Comparison of ENCODE assay signal across 23 cellular contexts in the genomic region with DNA sequence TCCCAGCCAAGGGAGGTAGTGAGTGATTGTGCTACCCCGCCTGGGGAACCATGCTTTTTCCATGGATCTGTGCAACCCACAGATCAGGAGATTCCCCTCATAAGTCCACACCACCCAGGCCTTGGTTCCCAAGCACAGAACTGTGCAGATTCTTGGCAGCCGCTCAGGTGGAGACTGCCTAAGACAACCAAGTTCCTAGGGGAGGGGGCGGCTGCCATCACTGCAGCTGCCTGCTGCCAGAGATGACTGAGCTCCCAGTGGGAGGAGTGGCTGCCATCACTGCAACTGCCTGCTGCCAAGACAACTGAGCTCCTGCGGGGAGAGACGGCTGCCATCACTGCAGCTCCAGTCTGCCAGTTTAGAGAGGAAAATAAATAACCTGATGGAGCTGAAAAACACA.
A peak's percentile ranks its signal among the peaks of the same experiment; 100 is the strongest.
DNase-seq lines count a peak whose midpoint lies in the region; FAIRE-seq and TF ChIP-seq lines count a peak whose summit lies in the region.
"Had no signal": no experiment of that assay in that cellular context is flagged by ENCODE, and none has a peak within 500 bp of the region (broad histone marks: within the 10 kb centered on the region; RNA-seq: fewer than 3 reads in every experiment).

No MANE protein-coding gene starts in this region.

- no peak for TF ChIP-seq CTCF in GM10266 (IDR thresholded peaks at IDR 0.05; ENCODE audit: control insufficient read depth, insufficient read depth, low read depth, missing control alignments)

- FAIRE-seq in urothelium cell line (lab: Jason Lieb, UNC): peak; percentile 13
- FAIRE-seq: A549, GM12878, GM19239, H1 had no signal

- peak; percentile 1 for DNase-seq in ELF-1 (ENCODE audit: low read depth, low spot score)
- DNase-seq in NCI-H446 (lab: John Stamatoyannopoulos, UW): peak; percentile 59 to 82
- DNase-seq in ecto neural progenitor cell (ENCODE audit: low spot score): peak; percentile 41
- DNase-seq in urothelium cell line (ENCODE audit: low spot score): no peak
- no peak for DNase-seq in GM10266 (ENCODE audit: extremely low spot score)
- DNase-seq in A172 (ENCODE audit: low spot score): no peak
- no peak for DNase-seq in NCI-H2107 treated with DMSO at 0.1 percent for 48 hours (lab: John Stamatoyannopoulos, UW; ENCODE audit: unreplicated experiment)
- DNase-seq: BE2C; C1 segment of cervical spinal cord; CD4-positive, CD25-positive, alpha-beta regulatory T cell; CD8-positive, alpha-beta memory T cell; COR-L47; DMS 273 treated with DMSO at 0.1 percent for 48 hours; DMS53; DND-41; EL; GDM1; H9; KG1 had no signal

Comparison
In these comparisons a context has a peak if more than half of its experiments do, and no peak if none do; other contexts are left out.
1. DNase-seq: peak in ELF-1 (single experiment), NCI-H446 (2 of 2) and ecto neural progenitor cell (single experiment); none in urothelium cell line (single experiment), GM10266 (single experiment), A172 (single experiment) and NCI-H2107 treated with DMSO at 0.1 percent for 48 hours (single experiment).